ENCODE assay signal across 8 cellular contexts in genomic region chr9:98045234-98046160, GRCh38. TPM values are rescaled to one million over a fixed set of nuclear protein-coding genes. Genes with fewer than 3 reads are reported as not detected.
DNase-seq lines count a peak whose midpoint lies in the region; ATAC-seq and TF ChIP-seq lines count a peak whose summit lies in the region.

No MANE protein-coding gene starts in this region.

- H3K9ac ChIP-seq in BLaER1 treated with 17β-estradiol and CSF1 and Interleukin-3, amounts not matched to agents 10 nM and 100 nM, result no peak overlapping the region

- H3K9me3 ChIP-seq in BLaER1 treated with 17β-estradiol and CSF1 and Interleukin-3, amounts not matched to agents 10 nM and 100 nM (replicated peaks in 1 of 11), result peaks cover 25 to 38% (median 32%) of the 10 kb centered on the region in 11 experiments

- TF ChIP-seq CTCF in fibroblast of pulmonary artery (IDR thresholded peaks at IDR 0.05; ENCODE audit: low read length, missing control alignments), result no peak

- peak overlapping the region in 9 of 11 experiments; percentile 12 to 57 (median 30); a peak in 14 of 22 replicates for H3K27ac ChIP-seq in BLaER1 treated with 17β-estradiol and CSF1 and Interleukin-3, amounts not matched to agents 10 nM and 100 nM

- peak overlapping the region in 3 of 11 experiments; percentile 15 to 55 (median 41); a peak in 5 of 22 replicates for H3K4me2 ChIP-seq in BLaER1 treated with 17β-estradiol and CSF1 and Interleukin-3, amounts not matched to agents 10 nM and 100 nM

- H4K20me1 ChIP-seq in BLaER1 treated with 17β-estradiol and CSF1 and Interleukin-3, amounts not matched to agents 10 nM and 100 nM, result no peaks in the 10 kb centered on the region

- no peaks in the 10 kb centered on the region for H3K27me3 ChIP-seq in BLaER1 treated with 17β-estradiol and CSF1 and Interleukin-3, amounts not matched to agents 10 nM and 100 nM

- DNase-seq in T-helper 1 cell, result peak in 4 of 5 donors; percentile 6 to 79 (median 32)
- DNase-seq in fibroblast of pulmonary artery (ENCODE audit: low read depth), result no peak
- DNase-seq in cortex of kidney (lab: John Stamatoyannopoulos, UW), result no peak
- DNase-seq in dermis blood vessel endothelial cell, result no peak

- H3K36me3 ChIP-seq in BLaER1 treated with 17β-estradiol and CSF1 and Interleukin-3, amounts not matched to agents 10 nM and 100 nM, result no peaks in the 10 kb centered on the region

- H3K4me3 ChIP-seq in BLaER1 treated with 17β-estradiol and CSF1 and Interleukin-3, amounts not matched to agents 10 nM and 100 nM, result peak overlapping the region in 2 of 10 experiments; percentile 9 to 21; a peak in 2 of 20 replicates
- peak overlapping the region; percentile 10 for H3K4me3 ChIP-seq in fibroblast of pulmonary artery (replicated peaks; ENCODE audit: low read depth, low read length)

- ATAC-seq in GM19328 (IDR thresholded peaks at IDR 0.05; ENCODE audit: unreplicated experiment), result peak; percentile 71
- peak; percentile 78 for ATAC-seq in HG03521 (IDR thresholded peaks at IDR 0.05; ENCODE audit: unreplicated experiment)
- no peak for ATAC-seq in GM19324 (IDR thresholded peaks at IDR 0.05; ENCODE audit: low FRiP score, unreplicated experiment)

- peaks cover 0 to 28% (median 0%) of the 10 kb centered on the region in 10 experiments; a peak in 6 of 20 replicates for H3K4me1 ChIP-seq in BLaER1 treated with 17β-estradiol and CSF1 and Interleukin-3, amounts not matched to agents 10 nM and 100 nM

RNA-seq across cellular contexts. Expression of gene NANS, which starts 11.0 kb away (rescaled TPM):
- 106 and 139 TPM in 2 replicates for total RNA-seq in dermis blood vessel endothelial cell

Comparison
In these comparisons a context has a peak if more than half of its experiments do, and no peak if none do; other contexts are left out.
1. DNase-seq: peak in T-helper 1 cell (4 of 5); none in fibroblast of pulmonary artery (single experiment), cortex of kidney (single experiment) and dermis blood vessel endothelial cell (single experiment).